ENCODE assay signal across 18 cellular contexts in the genomic region with DNA sequence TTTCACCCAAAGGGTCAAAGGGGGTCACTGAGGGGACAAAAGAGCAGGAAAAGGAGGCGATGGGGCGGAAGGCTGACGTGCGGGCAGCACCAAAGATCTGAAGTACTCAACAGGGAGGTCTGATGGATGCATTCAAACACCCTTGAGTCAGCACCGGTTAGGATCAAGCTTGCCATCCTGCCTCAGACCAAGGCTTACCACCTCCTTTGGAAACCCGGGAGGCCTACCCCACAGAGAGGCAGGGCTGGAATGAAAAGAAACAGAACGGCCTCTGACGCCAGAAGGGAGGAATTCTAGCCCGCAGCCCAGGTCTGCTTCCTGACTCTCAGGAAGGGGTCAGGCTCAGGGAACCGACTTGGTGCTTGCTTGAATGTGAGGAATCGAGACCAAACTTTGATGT.
DNase-seq lines count a peak whose midpoint lies in the region; FAIRE-seq and TF ChIP-seq lines count a peak whose summit lies in the region.
"Had no signal": no experiment of that assay in that cellular context is flagged by ENCODE, and none has a peak within 500 bp of the region (broad histone marks: within the 10 kb centered on the region; RNA-seq: fewer than 3 reads in every experiment).

No MANE protein-coding gene starts in this region.

- in situ Hi-C loops in mammary epithelial cell (cut with MboI; ENCODE audit: low sequenced_read_pairs in 2 of 2): no loop called here

- H2AFZ ChIP-seq in mammary epithelial cell (ENCODE audit: low read depth, low read length): peak overlapping the region; percentile 29
- H2AFZ ChIP-seq: parathyroid adenoma had no signal

- H3K4me3 Mint-ChIP-seq in MCF 10A (ENCODE audit: unreplicated experiment): no peak overlapping the region
- H3K4me3 Mint-ChIP-seq: brain had no signal

- H3K36me3 Mint-ChIP-seq in MCF 10A (ENCODE audit: insufficient read depth, unreplicated experiment): peaks cover under 1% of the 10 kb centered on the region
- H3K36me3 Mint-ChIP-seq: brain had no signal

- DNase-seq in mammary epithelial cell (no peak), MCF 10A (ENCODE audit: unreplicated experiment) (no peak), ecto neural progenitor cell (ENCODE audit: low spot score) (peak; percentile 82), islet precursor cell (peak; percentile 99), frontal cortex (ENCODE audit: low spot score in 2 of 2) (no peak), AG08396 (ENCODE audit: low spot score) (no peak), HPDE6-E6E7 (ENCODE audit: extremely low spot score) (no peak), spleen (no peak)
- DNase-seq: activated CD4-positive, alpha-beta T cell treated with anti-CD3 and anti-CD28 coated beads for 48 hours; activated naive CD4-positive, alpha-beta T cell treated with anti-CD3 and anti-CD28 coated beads, Interleukin-2, amount 50 U/mL, for 16 hours; DMS 273 treated with DMSO at 0.1 percent for 48 hours; NCI-H1436 treated with DMSO at 0.1 percent for 48 hours; NCI-H774; testis had no signal

- no peak overlapping the region for H3K4me2 ChIP-seq in mammary epithelial cell (ENCODE audit: insufficient read depth, low read depth, low read length)
- H3K4me2 ChIP-seq: BLaER1 treated with 17β-estradiol and CSF1 and Interleukin-3, amounts not matched to agents 10 nM and 100 nM had no signal

- H3K9me3 Mint-ChIP-seq in MCF 10A (ENCODE audit: unreplicated experiment): no peaks in the 10 kb centered on the region

- no peak for TF ChIP-seq POLR2A in spleen (IDR thresholded peaks at IDR 0.05)

- TF ChIP-seq CTCF in mammary epithelial cell (conservative IDR thresholded peaks at IDR 0.05 in 1 of 2, IDR thresholded peaks at IDR 0.05 in 1 of 2; ENCODE audit: extremely low read depth in 1 of 2, insufficient read depth in 1 of 2, low read depth in 1 of 2, low read length in 2 of 2): no peak
- no peak for TF ChIP-seq CTCF in MCF 10A (IDR thresholded peaks at IDR 0.05; ENCODE audit: unreplicated experiment)
- no peak for TF ChIP-seq CTCF in spleen (IDR thresholded peaks at IDR 0.05 in 8 of 11, conservative IDR thresholded peaks at IDR 0.05 in 3 of 11)

- no peak overlapping the region for H3K9ac ChIP-seq in mammary epithelial cell (ENCODE audit: insufficient read depth, low read length)
- H3K9ac ChIP-seq: BLaER1 treated with 17β-estradiol and CSF1 and Interleukin-3, amounts not matched to agents 10 nM and 100 nM; parathyroid adenoma had no signal

- CTCF ChIA-PET in mammary epithelial cell (lab: Charles Lee; ENCODE audit: low non-redundant PET) (no interaction called here), MCF 10A (lab: Yijun Ruan, JAX) (interaction anchor here (0.6 to 0.7 kb wide), 2 partner anchors 15 to 66 kb away, joined by 3 to 4 read pairs; no protein-coding TSS in a partner anchor)

- FAIRE-seq in frontal cortex (lab: Jason Lieb, UNC): no peak

- H3K4me1 Mint-ChIP-seq in MCF 10A (ENCODE audit: insufficient read depth, unreplicated experiment): peaks cover 17% of the 10 kb centered on the region

- H3K79me2 ChIP-seq in mammary epithelial cell (ENCODE audit: insufficient read depth, low read length): no peaks in the 10 kb centered on the region
- H3K79me2 ChIP-seq: parathyroid adenoma had no signal

- dilution Hi-C loops in mammary epithelial cell (cut with HindIII; ENCODE audit: low sequenced_read_pairs): no loop called here

- BruUV-seq in mammary epithelial cell (replicated peaks; lab: Mats Ljungman, UMichigan): no TSS peak
- no TSS peak for BruUV-seq in MCF 10A (replicated peaks; lab: Mats Ljungman, UMichigan)

- H3K36me3 ChIP-seq in mammary epithelial cell (ENCODE audit: insufficient read depth, low read length) (no peaks in the 10 kb centered on the region), spleen (no peaks in the 10 kb centered on the region)
- H3K36me3 ChIP-seq: BLaER1 treated with 17β-estradiol and CSF1 and Interleukin-3, amounts not matched to agents 10 nM and 100 nM had no signal

- H3K27ac Mint-ChIP-seq in MCF 10A (ENCODE audit: low read depth, unreplicated experiment): no peak overlapping the region

- H3K27me3 Mint-ChIP-seq in MCF 10A (ENCODE audit: insufficient read depth, unreplicated experiment): no peaks in the 10 kb centered on the region

- H3K9me3 ChIP-seq in mammary epithelial cell (replicated peaks; ENCODE audit: insufficient read depth, low read length): no peaks in the 10 kb centered on the region
- H3K9me3 ChIP-seq in spleen: no peaks in the 10 kb centered on the region
- H3K9me3 ChIP-seq: BLaER1 treated with 17β-estradiol and CSF1 and Interleukin-3, amounts not matched to agents 10 nM and 100 nM; testis had no signal

- H3K4me3 ChIP-seq in mammary epithelial cell (replicated peaks in 1 of 3; ENCODE audit: insufficient read depth in 1 of 3, low read depth in 2 of 3, low read length in 3 of 3): no peak overlapping the region
- no peak overlapping the region for H3K4me3 ChIP-seq in spleen
- H3K4me3 ChIP-seq: BLaER1 treated with 17β-estradiol and CSF1 and Interleukin-3, amounts not matched to agents 10 nM and 100 nM; testis had no signal

- no peaks in the 10 kb centered on the region for H3K27me3 ChIP-seq in mammary epithelial cell (ENCODE audit: insufficient read depth, low read length)
- peaks cover 0 to 17% (median 0%) of the 10 kb centered on the region in 7 donors for H3K27me3 ChIP-seq in spleen (replicated peaks in 1 of 7)
- H3K27me3 ChIP-seq: BLaER1 treated with 17β-estradiol and CSF1 and Interleukin-3, amounts not matched to agents 10 nM and 100 nM; testis had no signal

- no peaks in the 10 kb centered on the region for H4K20me1 ChIP-seq in mammary epithelial cell (ENCODE audit: insufficient read depth, low read length)
- H4K20me1 ChIP-seq: BLaER1 treated with 17β-estradiol and CSF1 and Interleukin-3, amounts not matched to agents 10 nM and 100 nM had no signal

- H3K4me1 ChIP-seq in mammary epithelial cell (ENCODE audit: insufficient read depth, low read length) (peaks cover 6% of the 10 kb centered on the region), spleen (no peaks in the 10 kb centered on the region)

- 56% methylated on average over 10 of the region's 11 CpGs for whole genome bisulfite sequencing in mammary epithelial cell (ENCODE audit: low coverage, missing lambda C conversion rate)
- 32 to 38% (median 36%) methylated on average over 11 of the region's 11 CpGs for WGBS in spleen, 5 donors

- POLR2A ChIA-PET in MCF 10A (lab: Yijun Ruan, JAX): no interaction called here

- intact Hi-C loops in mammary epithelial cell (cut with micrococcal nuclease): no loop called here
- intact Hi-C loops in MCF 10A (cut with micrococcal nuclease): no loop called here
- intact Hi-C loops in spleen (cut with DNase I; ENCODE audit: low total_unique reads): no loop called here

- H3K27ac ChIP-seq in mammary epithelial cell (ENCODE audit: insufficient read depth, low read depth, low read length) (no peak overlapping the region), spleen (no peak overlapping the region)
- H3K27ac ChIP-seq: 22Rv1; BLaER1 treated with 17β-estradiol and CSF1 and Interleukin-3, amounts not matched to agents 10 nM and 100 nM; parathyroid adenoma; testis had no signal

Comparison
In these comparisons a context has a peak if more than half of its experiments do, and no peak if none do; other contexts are left out.
1. DNase-seq: peak in ecto neural progenitor cell (single experiment) and islet precursor cell (single experiment); none in mammary epithelial cell (single experiment), MCF 10A (single experiment), frontal cortex (0 of 2), AG08396 (single experiment), HPDE6-E6E7 (single experiment) and spleen (single experiment).